ENCODE assay signal across 17 cellular contexts in the genomic region with DNA sequence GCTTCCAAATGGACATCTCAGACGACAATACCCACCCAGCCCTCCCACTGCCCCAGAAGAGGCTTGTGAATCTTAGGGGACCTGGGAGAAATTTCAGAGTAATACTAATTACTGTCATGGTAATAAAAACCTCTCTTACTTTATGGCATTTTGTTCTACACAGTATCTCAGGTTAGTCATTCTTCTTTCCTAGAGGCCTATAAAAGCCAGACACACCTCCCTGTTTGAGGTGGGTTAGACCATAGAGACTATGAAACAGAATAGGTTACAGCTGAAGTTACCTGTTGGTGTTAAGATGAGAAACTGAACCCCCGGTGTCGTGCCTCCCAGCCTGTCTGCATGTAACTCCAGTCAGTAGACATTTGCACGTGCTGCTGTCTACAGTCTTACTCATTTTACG.
DNase-seq lines count a peak whose midpoint lies in the region; ATAC-seq and TF ChIP-seq lines count a peak whose summit lies in the region.
"Had no signal": no experiment of that assay in that cellular context is flagged by ENCODE, and none has a peak within 500 bp of the region (broad histone marks: within the 10 kb centered on the region; RNA-seq: fewer than 3 reads in every experiment).

No MANE protein-coding gene starts in this region.

- peak; percentile 62 for ATAC-seq in mucosa of descending colon
- ATAC-seq: CD8-positive, alpha-beta T cell; HCT116 had no signal

- intact Hi-C loops in mucosa of descending colon (cut with DNase I, micrococcal nuclease) = no loop called here
- intact Hi-C loops in uterus (cut with DNase I; ENCODE audit: low total_unique reads) = no loop called here

- no peak overlapping the region for H3K4me3 ChIP-seq in hepatocyte
- no peak overlapping the region for H3K4me3 ChIP-seq in mucosa of descending colon
- no peak overlapping the region for H3K4me3 ChIP-seq in uterus
- H3K4me3 ChIP-seq: BLaER1, GM23248 had no signal

- no peak for TF ChIP-seq POLR2A in uterus (IDR thresholded peaks at IDR 0.05)

- no peaks in the 10 kb centered on the region for H3K4me1 ChIP-seq in hepatocyte (ENCODE audit: insufficient read depth)
- H3K4me1 ChIP-seq in mucosa of descending colon (ENCODE audit: low read depth) = peaks cover 5% of the 10 kb centered on the region
- no peaks in the 10 kb centered on the region for H3K4me1 ChIP-seq in uterus

- TF ChIP-seq CTCF in hepatocyte (IDR thresholded peaks at IDR 0.05; ENCODE audit: poor library complexity) (no peak), mucosa of descending colon (IDR thresholded peaks at IDR 0.05) (no peak), uterus (IDR thresholded peaks at IDR 0.05) (no peak)

- H3K9me3 ChIP-seq in hepatocyte (ENCODE audit: low read depth) (no peaks in the 10 kb centered on the region), mucosa of descending colon (no peaks in the 10 kb centered on the region), uterus (no peaks in the 10 kb centered on the region)
- H3K9me3 ChIP-seq: BLaER1, Caco-2 had no signal

- H4K20me1 ChIP-seq in hepatocyte (ENCODE audit: insufficient read depth, poor library complexity, severe bottlenecking) = no peaks in the 10 kb centered on the region

- H2AFZ ChIP-seq in hepatocyte = no peak overlapping the region
- H2AFZ ChIP-seq: GM23248 had no signal

- no peaks in the 10 kb centered on the region for H3K79me2 ChIP-seq in hepatocyte

- H3K27ac ChIP-seq in hepatocyte (peak overlapping the region; percentile 68), uterus (no peak overlapping the region)
- H3K27ac ChIP-seq: 22Rv1, BLaER1, C4-2B, GM23248 had no signal

- peak; percentile 16 for DNase-seq in NCI-H510A treated with DMSO at 0.1 percent for 48 hours (lab: John Stamatoyannopoulos, UW)
- DNase-seq in NCI-H510A (lab: John Stamatoyannopoulos, UW) = no peak
- peak; percentile 23 for DNase-seq in hepatocyte (ENCODE audit: low spot score)
- DNase-seq in mucosa of descending colon = no peak
- DNase-seq in activated gamma-delta T cell (lab: John Stamatoyannopoulos, UW) = no peak
- DNase-seq in uterus = no peak
- DNase-seq: Caco-2; CD4-positive, CD25-positive, alpha-beta regulatory T cell; CD8-positive, alpha-beta T cell; DMS153; DND-41; GM23248; H9 had no signal

- no peaks in the 10 kb centered on the region for H3K9me2 ChIP-seq in hepatocyte (replicated peaks; ENCODE audit: insufficient read depth)

- H3K4me2 ChIP-seq in hepatocyte = no peak overlapping the region
- H3K4me2 ChIP-seq: BLaER1 had no signal

- WGBS in hepatocyte (ENCODE audit: low lambda C conversion rate, missing lambda C conversion rate) = 78% methylated on average over 5 of the region's 5 CpGs

- H3K36me3 ChIP-seq in hepatocyte (replicated peaks; ENCODE audit: insufficient read depth, low read depth) (no peaks in the 10 kb centered on the region), mucosa of descending colon (ENCODE audit: low read depth) (no peaks in the 10 kb centered on the region), uterus (no peaks in the 10 kb centered on the region)
- H3K36me3 ChIP-seq: BLaER1 had no signal

- H3K27me3 ChIP-seq in hepatocyte (peaks cover 6% of the 10 kb centered on the region), uterus (no peaks in the 10 kb centered on the region)
- H3K27me3 ChIP-seq: BLaER1 had no signal

Comparison
In these comparisons a context has a peak if more than half of its experiments do, and no peak if none do; other contexts are left out.
1. DNase-seq: peak in NCI-H510A treated with DMSO at 0.1 percent for 48 hours (single experiment) and hepatocyte (single experiment); none in NCI-H510A (single experiment), mucosa of descending colon (0 of 3), activated gamma-delta T cell (single experiment) and uterus (0 of 2).